ENCODE assay signal across 11 cellular contexts in genomic region chr12:111228916-111229666, GRCh38.
"Had no signal": no experiment of that assay in that cellular context is flagged by ENCODE, and none has a peak within 500 bp of the region (broad histone marks: within the 10 kb centered on the region; RNA-seq: fewer than 3 reads in every experiment).

No MANE protein-coding gene starts in this region.

- H3K4me3 ChIP-seq: GM23338 had no signal

- H3K4me2 ChIP-seq: GM23338, KMS-11 had no signal

- H3K9ac ChIP-seq: KMS-11 had no signal

- FAIRE-seq: H1, H54 had no signal

- DNase-seq: H9, HCEC 1CT, HFFc6, IMR-90, Karpas-422, KBM-7 had no signal

- H3K27ac ChIP-seq: HL-60, KMS-11 had no signal

- H2AFZ ChIP-seq: GM23338 had no signal
